ENCODE assay signal across 13 cellular contexts in the genomic region with DNA sequence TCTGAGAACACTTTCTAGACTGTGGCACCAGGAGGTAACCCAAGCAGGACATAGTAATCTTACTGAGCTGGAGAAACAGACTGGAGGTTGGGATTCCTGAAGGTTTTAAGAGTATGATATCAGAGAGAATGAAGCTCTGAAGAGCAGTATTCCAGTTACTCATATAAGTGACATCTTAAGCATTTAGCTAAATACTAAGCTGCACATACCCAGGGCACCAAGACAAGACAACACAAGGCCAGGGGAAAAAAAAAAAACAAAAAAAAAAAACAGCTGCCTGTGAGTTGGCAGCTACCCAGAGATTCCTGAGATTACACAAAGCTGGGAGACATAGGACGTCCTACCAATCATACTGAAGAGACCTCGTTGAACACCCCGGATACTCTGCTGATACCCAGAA.
DNase-seq lines count a peak whose midpoint lies in the region; ATAC-seq and TF ChIP-seq lines count a peak whose summit lies in the region.
"Had no signal": no experiment of that assay in that cellular context is flagged by ENCODE, and none has a peak within 500 bp of the region (broad histone marks: within the 10 kb centered on the region; RNA-seq: fewer than 3 reads in every experiment).

No MANE protein-coding gene starts in this region.

- intact Hi-C loops in CD4-positive, alpha-beta T cell (cut with DNase I, micrococcal nuclease): no loop called here

- peaks cover 24% of the 10 kb centered on the region for H3F3A ChIP-seq in GM23248 (ENCODE audit: insufficient read depth)

- no peaks in the 10 kb centered on the region for H3K27me3 Mint-ChIP-seq in CD4-positive, alpha-beta T cell

- peaks cover 75% of the 10 kb centered on the region for H3K36me3 Mint-ChIP-seq in CD4-positive, alpha-beta T cell (ENCODE audit: low read depth)

- peak overlapping the region; percentile 49 for H3K27ac ChIP-seq in GM23248
- no peak overlapping the region for H3K27ac ChIP-seq in CD4-positive, alpha-beta T cell (ENCODE audit: low read depth, low read length)
- H3K27ac ChIP-seq: BLaER1, testis had no signal

- no peaks in the 10 kb centered on the region for H3K9me2 ChIP-seq in GM23248 (ENCODE audit: insufficient read depth)

- H3K9ac ChIP-seq in GM23248: no peak overlapping the region
- no peak overlapping the region for H3K9ac ChIP-seq in adipocyte (ENCODE audit: low read length)
- H3K9ac ChIP-seq: BLaER1 had no signal

- H3K4me1 ChIP-seq in GM23248 (ENCODE audit: insufficient read depth) (peaks cover 36% of the 10 kb centered on the region), adipocyte (ENCODE audit: control insufficient read depth, insufficient read depth, low read length) (peaks cover 22% of the 10 kb centered on the region)
- H3K4me1 ChIP-seq: BLaER1, testis had no signal

- no peak overlapping the region for H3K27ac Mint-ChIP-seq in CD4-positive, alpha-beta T cell

- H3K4me3 ChIP-seq in GM23248 (no peak overlapping the region; the same call in 1 of the 2 replicates), adipocyte (ENCODE audit: low read length) (no peak overlapping the region), foreskin fibroblast (ENCODE audit: low read depth in 1 of 2, low read length in 2 of 2) (no peak overlapping the region)
- H3K4me3 ChIP-seq: BLaER1, testis had no signal

- no peak for ATAC-seq in CD4-positive, alpha-beta T cell (ENCODE audit: poor library complexity)
- ATAC-seq in GM19452 (IDR thresholded peaks at IDR 0.05; ENCODE audit: unreplicated experiment): no peak

- no peak overlapping the region for H3K4me3 Mint-ChIP-seq in CD4-positive, alpha-beta T cell

- in situ Hi-C loops in GM23248 (cut with MboI): no loop called here

- H3K27me3 ChIP-seq in GM23248 (replicated peaks; ENCODE audit: insufficient read depth): no peaks in the 10 kb centered on the region
- no peaks in the 10 kb centered on the region for H3K27me3 ChIP-seq in adipocyte (replicated peaks; ENCODE audit: control insufficient read depth, insufficient read depth, low read length)
- no peaks in the 10 kb centered on the region for H3K27me3 ChIP-seq in CD4-positive, alpha-beta T cell (ENCODE audit: control insufficient read depth, insufficient read depth, low read length)
- H3K27me3 ChIP-seq: BLaER1, testis had no signal

- no peaks in the 10 kb centered on the region for H3K79me2 ChIP-seq in GM23248 (ENCODE audit: insufficient read depth)

- POLR2A ChIA-PET in CD4-positive, alpha-beta T cell (lab: Charles Lee): no interaction called here

- no peak overlapping the region for H2AFZ ChIP-seq in GM23248

- DNase-seq in A172 (ENCODE audit: low spot score) (peak; percentile 49), GM23248 (peak; percentile 76), adipocyte (ENCODE audit: low read depth) (peak; percentile 59), foreskin fibroblast (peak; percentile 56 to 79), GM19240 (ENCODE audit: insufficient read length, low spot score) (no peak)
- DNase-seq in stimulated activated CD4-positive, alpha-beta T cell treated with anti-CD3 and anti-CD28 coated beads, Interleukin-15, amount 100 ng/mL, for 24 hours: no peak
- DNase-seq in CD4-positive, alpha-beta T cell: no peak
- DNase-seq: activated gamma-delta T cell treated with Interleukin-2 at 50 U/mL for 16 hours, mesendoderm, NCI-H1436, testis had no signal

- H3K9me3 Mint-ChIP-seq in CD4-positive, alpha-beta T cell: peaks cover 9% of the 10 kb centered on the region

- no peaks in the 10 kb centered on the region for H4K20me1 ChIP-seq in GM23248 (ENCODE audit: insufficient read depth)
- H4K20me1 ChIP-seq: BLaER1 had no signal

- peak overlapping the region; percentile 39 for H3K4me2 ChIP-seq in GM23248 (ENCODE audit: unreplicated experiment)
- H3K4me2 ChIP-seq: BLaER1 had no signal

- CTCF ChIA-PET in CD4-positive, alpha-beta T cell (lab: Charles Lee): interaction anchor here (0.7 kb wide), 1 partner anchor 240 kb away, joined by 4 read pairs; no protein-coding TSS in a partner anchor

- H3K4me1 Mint-ChIP-seq in CD4-positive, alpha-beta T cell (ENCODE audit: low read depth): no peaks in the 10 kb centered on the region

- H3K36me3 ChIP-seq in GM23248 (ENCODE audit: low read depth) (0 out of 2 replicates have a peak, but pooled peaks cover 4% of the 10 kb centered on the region), adipocyte (ENCODE audit: control insufficient read depth, insufficient read depth, low read length, severe bottlenecking) (no peaks in the 10 kb centered on the region)

- H3K9me3 ChIP-seq in GM23248 (ENCODE audit: low read depth) (no peaks in the 10 kb centered on the region), adipocyte (ENCODE audit: control insufficient read depth, low read length) (no peaks in the 10 kb centered on the region)
- no peaks in the 10 kb centered on the region for H3K9me3 ChIP-seq in CD4-positive, alpha-beta T cell (ENCODE audit: control insufficient read depth, low read length)
- H3K9me3 ChIP-seq: testis had no signal

- TF ChIP-seq CTCF in foreskin fibroblast (IDR thresholded peaks at IDR 0.05; ENCODE audit: low read depth, low read length): no peak
- no peak for TF ChIP-seq CTCF in CD4-positive, alpha-beta T cell (IDR thresholded peaks at IDR 0.05)

- WGBS in GM23248 (ENCODE audit: low coverage in 1 of 2, low lambda C conversion rate in 2 of 2, missing lambda C conversion rate in 2 of 2), 2 experiments: 53 to 54% methylated on average over 3 of the region's 3 CpGs

Comparison
In these comparisons a context has a peak if more than half of its experiments do, and no peak if none do; other contexts are left out.
1. DNase-seq: peak in A172 (single experiment), GM23248 (single experiment), adipocyte (single experiment) and foreskin fibroblast (2 of 2); none in GM19240 (single experiment), stimulated activated CD4-positive, alpha-beta T cell treated with anti-CD3 and anti-CD28 coated beads, Interleukin-15, amount 100 ng/mL, for 24 hours (single experiment) and CD4-positive, alpha-beta T cell (0 of 10).